Comparison of ENCODE assay signal across 19 cellular contexts in genomic region chr10:106424076-106424475, GRCh38.
A peak's percentile ranks its signal among the peaks of the same experiment; 100 is the strongest.
DNase-seq lines count a peak whose midpoint lies in the region; ATAC-seq and TF ChIP-seq lines count a peak whose summit lies in the region.
"Had no signal": no experiment of that assay in that cellular context is flagged by ENCODE, and none has a peak within 500 bp of the region (broad histone marks: within the 10 kb centered on the region; RNA-seq: fewer than 3 reads in every experiment).

No MANE protein-coding gene starts in this region.

- H3K27me3 ChIP-seq in left lung, result no peaks in the 10 kb centered on the region
- H3K27me3 ChIP-seq: esophagus muscularis mucosa had no signal

- POLR2A ChIA-PET in activated CD4-positive, alpha-beta T cell treated with anti-CD3 and anti-CD28 coated beads for 36 hours (lab: Charles Lee), result no interaction called here

- H3K27me3 Mint-ChIP-seq in activated CD4-positive, alpha-beta T cell treated with anti-CD3 and anti-CD28 coated beads for 36 hours, result no peaks in the 10 kb centered on the region
- no peaks in the 10 kb centered on the region for H3K27me3 Mint-ChIP-seq in glutamatergic neuron (ENCODE audit: unreplicated experiment)
- H3K27me3 Mint-ChIP-seq: dendritic cell treated with granulocyte-macrophage colony-stimulating factor and Interleukin-4, amounts not matched to agents 40 ng/mL and 50 ng/mL, for 4 days had no signal

- H3K9me3 ChIP-seq in left lung, result no peaks in the 10 kb centered on the region
- H3K9me3 ChIP-seq: esophagus muscularis mucosa, lower lobe of right lung had no signal

- no peaks in the 10 kb centered on the region for H3K36me3 ChIP-seq in left lung
- H3K36me3 ChIP-seq: esophagus muscularis mucosa, lower lobe of right lung had no signal

- H3K9me3 Mint-ChIP-seq in activated CD4-positive, alpha-beta T cell treated with anti-CD3 and anti-CD28 coated beads for 36 hours (ENCODE audit: low read depth), result peaks cover 2% of the 10 kb centered on the region
- H3K9me3 Mint-ChIP-seq in glutamatergic neuron (ENCODE audit: unreplicated experiment), result no peaks in the 10 kb centered on the region

- no peak overlapping the region for H3K4me3 Mint-ChIP-seq in activated CD4-positive, alpha-beta T cell treated with anti-CD3 and anti-CD28 coated beads for 36 hours
- no peak overlapping the region for H3K4me3 Mint-ChIP-seq in glutamatergic neuron (ENCODE audit: unreplicated experiment)
- H3K4me3 Mint-ChIP-seq: dendritic cell treated with granulocyte-macrophage colony-stimulating factor and Interleukin-4, amounts not matched to agents 40 ng/mL and 50 ng/mL, for 4 days; natural killer cell had no signal

- H3K4me1 ChIP-seq in left lung, result no peaks in the 10 kb centered on the region
- H3K4me1 ChIP-seq: esophagus muscularis mucosa, lower lobe of right lung had no signal

- no peak for TF ChIP-seq CTCF in choroid plexus epithelial cell (conservative IDR thresholded peaks at IDR 0.05; ENCODE audit: low read depth, low read length)
- no peak for TF ChIP-seq CTCF in left lung (IDR thresholded peaks at IDR 0.05)
- no peak for TF ChIP-seq CTCF in glutamatergic neuron (IDR thresholded peaks at IDR 0.05; ENCODE audit: partially characterized antibody, unreplicated experiment)

- H3K27ac Mint-ChIP-seq in activated CD4-positive, alpha-beta T cell treated with anti-CD3 and anti-CD28 coated beads for 36 hours, result no peak overlapping the region
- H3K27ac Mint-ChIP-seq in glutamatergic neuron (ENCODE audit: unreplicated experiment), result no peak overlapping the region
- H3K27ac Mint-ChIP-seq: activated T-helper 2 cell treated with anti-CD3 and anti-CD28 coated beads, Interferon-gamma antibody, Interleukin-2, Interleukin-4, amounts not matched to agents 10 μg/mL and 5 μg/mL and 100 μg/mL, durations not matched to agents 14 hours and 24 hours and 36 hours; dendritic cell treated with granulocyte-macrophage colony-stimulating factor and Interleukin-4, amounts not matched to agents 40 ng/mL and 50 ng/mL, for 4 days; natural killer cell had no signal

- no peaks in the 10 kb centered on the region for H3K36me3 Mint-ChIP-seq in activated CD4-positive, alpha-beta T cell treated with anti-CD3 and anti-CD28 coated beads for 36 hours (ENCODE audit: low read depth)
- H3K36me3 Mint-ChIP-seq in glutamatergic neuron (ENCODE audit: unreplicated experiment), result no peaks in the 10 kb centered on the region
- H3K36me3 Mint-ChIP-seq: natural killer cell had no signal

- CTCF ChIA-PET in activated CD4-positive, alpha-beta T cell treated with anti-CD3 and anti-CD28 coated beads for 36 hours (lab: Charles Lee), result no interaction called here

- H3K4me3 ChIP-seq in choroid plexus epithelial cell (ENCODE audit: low read depth, low read length), result no peak overlapping the region
- H3K4me3 ChIP-seq in left lung, result no peak overlapping the region
- H3K4me3 ChIP-seq: esophagus muscularis mucosa, lower lobe of right lung had no signal

- DNase-seq in AG20443 (ENCODE audit: low spot score) (peak; percentile 50), HT1080 (ENCODE audit: low read depth) (peak; percentile 90), choroid plexus epithelial cell (ENCODE audit: low read depth) (peak; percentile 96), left lung (no peak), nucleus accumbens (lab: John Stamatoyannopoulos, UW) (no peak), HK-2 (ENCODE audit: unreplicated experiment) (no peak), glutamatergic neuron (no peak)
- DNase-seq in activated CD4-positive, alpha-beta T cell treated with anti-CD3 and anti-CD28 coated beads for 36 hours, result no peak
- DNase-seq: C1 segment of cervical spinal cord, DND-41, lower lobe of right lung, natural killer cell, SW 1271 had no signal

- peak; percentile 44 for ATAC-seq in left lung
- no peak for ATAC-seq in activated CD4-positive, alpha-beta T cell treated with anti-CD3 and anti-CD28 coated beads for 36 hours
- ATAC-seq: HepG2, lower lobe of right lung, natural killer cell, Panc1 had no signal

- H3K4me1 Mint-ChIP-seq in activated CD4-positive, alpha-beta T cell treated with anti-CD3 and anti-CD28 coated beads for 36 hours, result no peaks in the 10 kb centered on the region
- no peaks in the 10 kb centered on the region for H3K4me1 Mint-ChIP-seq in glutamatergic neuron (ENCODE audit: low read depth, unreplicated experiment)
- H3K4me1 Mint-ChIP-seq: natural killer cell had no signal

- intact Hi-C loops in left lung (cut with DNase I), result no loop called here
- intact Hi-C loops in activated CD4-positive, alpha-beta T cell treated with anti-CD3 and anti-CD28 coated beads for 36 hours (cut with DNase I, micrococcal nuclease), result no loop called here

- no peak overlapping the region for H3K27ac ChIP-seq in left lung
- H3K27ac ChIP-seq: esophagus muscularis mucosa, lower lobe of right lung, VCaP had no signal

Comparison
In these comparisons a context has a peak if more than half of its experiments do, and no peak if none do; other contexts are left out.
1. DNase-seq: peak in AG20443 (single experiment), HT1080 (single experiment) and choroid plexus epithelial cell (single experiment); none in left lung (0 of 2), nucleus accumbens (0 of 56), activated CD4-positive, alpha-beta T cell treated with anti-CD3 and anti-CD28 coated beads for 36 hours (single experiment), HK-2 (single experiment) and glutamatergic neuron (single experiment).